34 cellular contexts compared by ENCODE assay signal in genomic region chr3:129199366-129199765, GRCh38.
"Had no signal": no experiment of that assay in that cellular context is flagged by ENCODE, and none has a peak within 500 bp of the region (broad histone marks: within the 10 kb centered on the region; RNA-seq: fewer than 3 reads in every experiment).

No MANE protein-coding gene starts in this region.

- H3K9me3 ChIP-seq: Peyer's patch had no signal

- DNase-seq: activated CD4-positive, alpha-beta T cell treated with anti-CD3 and anti-CD28 coated beads, Interleukin-2, amount 10 ng/mL, durations not matched to agents 24 days and 14 days; activated CD4-positive, alpha-beta T cell treated with anti-CD3 and anti-CD28 coated beads, Interleukin-2, amount 50 U/mL, for 4 hours; activated CD8-positive, alpha-beta T cell treated with anti-CD3 and anti-CD28 coated beads for 36 hours; activated effector memory CD4-positive, alpha-beta T cell treated with anti-CD3 and anti-CD28 coated beads, Interleukin-2, amount 50 U/mL, for 16 hours; activated naive CD4-positive, alpha-beta T cell; activated naive CD4-positive, alpha-beta T cell treated with anti-CD3 and anti-CD28 coated beads, Interleukin-2, amount 50 U/mL, for 16 hours; activated naive CD8-positive, alpha-beta T cell treated with anti-CD3 and anti-CD28 coated beads for 36 hours; activated T-cell treated with anti-CD3 and anti-CD28 coated beads, Interleukin-2, amount 50 U/mL, for 1 hour; activated T-cell treated with anti-CD3 and anti-CD28 coated beads, Interleukin-2, amount 50 U/mL, for 72 hours; amniotic stem cell; aorta; brain microvascular endothelial cell; central memory CD4-positive, alpha-beta T cell; Karpas-422; NCI-H1092 treated with DMSO at 0.1 percent for 48 hours; NCI-H1417; NCI-H146; NCI-H187; NCI-H2029 treated with DMSO at 0.1 percent for 48 hours; NCI-H2107; NCI-H2171; NCI-H510A; NCI-H526; NCI-H748 treated with DMSO at 0.1 percent for 48 hours; NK-92 treated with Interleukin-12 subunit alpha and Interleukin-12 subunit beta, amount 100 ng/mL, for 24 hours; PC-3; Peyer's patch; RPMI8226; SIG-M5; T-cell; T-helper 2 cell; T-helper 9 cell had no signal

- ATAC-seq: activated CD8-positive, alpha-beta T cell treated with anti-CD3 and anti-CD28 coated beads for 36 hours; activated T-cell treated with anti-CD3 and anti-CD28 coated beads, Interleukin-2, amount 50 U/mL, for 72 hours; activated T-helper 17 cell treated with anti-CD3 and anti-CD28 coated beads, Interleukin-2, amount 50 U/mL, for 72 hours; PC-3; SK-N-SH treated with all-trans-retinoic acid at 6 μM for 48 hours; T-cell had no signal

- H3K27ac ChIP-seq: brain microvascular endothelial cell, Peyer's patch had no signal

- H3K27me3 ChIP-seq: brain microvascular endothelial cell, Peyer's patch had no signal

- H3K4me3 ChIP-seq: Peyer's patch had no signal

- H3K36me3 ChIP-seq: brain microvascular endothelial cell, Peyer's patch had no signal
